1 cellular context compared by ENCODE assay signal in genomic region chr10:7159928-7160327, GRCh38.
TF ChIP-seq lines count a peak whose summit lies in the region.

No MANE protein-coding gene starts in this region.

TF ChIP-seq in HEK293T, 16 proteins besides CTCF, POLR2A, EP300 and RAD21 (continued from another document):
- no peak for TF ChIP-seq PKNOX1 (IDR thresholded peaks at IDR 0.05)
- no peak for TF ChIP-seq SP1 (IDR thresholded peaks at IDR 0.05)
- TF ChIP-seq ZNF384 (IDR thresholded peaks at IDR 0.05) = no peak
- TF ChIP-seq FOXA1 (IDR thresholded peaks at IDR 0.05) = no peak
- TF ChIP-seq HDGF (IDR thresholded peaks at IDR 0.05; ENCODE audit: borderline replicate concordance) = no peak
- TF ChIP-seq NFRKB (IDR thresholded peaks at IDR 0.05) = no peak
- TF ChIP-seq TARDBP (IDR thresholded peaks at IDR 0.05) = no peak
- no peak for TF ChIP-seq LEF1 (IDR thresholded peaks at IDR 0.05; ENCODE audit: borderline replicate concordance)
- no peak for TF ChIP-seq ELF4 (IDR thresholded peaks at IDR 0.05)
- TF ChIP-seq FOXK2 (IDR thresholded peaks at IDR 0.05) = no peak
- no peak for TF ChIP-seq SUZ12 (IDR thresholded peaks at IDR 0.05)
